In the genomic region with DNA sequence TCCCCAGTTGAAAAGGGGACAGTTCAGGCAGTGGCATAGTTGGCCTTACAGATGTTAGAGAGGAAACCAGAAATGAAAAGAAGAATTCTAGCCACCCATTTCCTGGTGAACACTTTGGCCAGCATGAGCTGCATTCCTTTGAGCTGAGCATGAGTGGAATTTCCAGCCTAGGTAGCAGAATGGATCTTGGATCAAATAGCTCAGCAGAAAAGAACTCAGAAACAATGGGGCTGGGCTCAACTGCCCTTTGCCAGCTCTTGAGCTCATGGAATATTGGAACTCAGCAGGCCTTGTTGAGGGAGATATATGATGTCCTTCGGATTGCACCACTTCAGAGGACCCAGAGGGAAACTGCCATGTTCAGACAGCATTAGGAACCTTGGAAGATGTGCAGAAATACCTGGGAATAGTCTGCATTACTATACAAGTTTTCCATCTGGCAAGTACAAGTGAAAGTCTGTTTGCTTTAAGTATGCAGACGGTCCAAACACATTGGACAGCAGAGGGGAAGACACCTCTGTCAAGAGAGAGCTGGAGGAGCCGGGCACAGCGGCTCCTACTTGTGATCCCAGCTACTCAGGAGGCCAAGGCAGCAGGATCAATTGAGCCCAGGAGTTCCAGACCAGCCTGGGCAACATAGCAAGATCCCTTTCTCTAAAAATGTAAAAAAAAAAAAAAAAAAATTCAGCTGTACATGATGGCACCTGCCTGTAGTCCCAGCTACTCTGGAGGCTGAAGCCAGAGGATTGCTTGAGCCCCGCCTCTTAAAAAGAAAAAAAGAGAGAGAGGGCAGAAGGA, we compare ENCODE assay signal across 8 cellular contexts. TPM values are rescaled to one million over a fixed set of nuclear protein-coding genes. Genes with fewer than 3 reads are reported as not detected.
DNase-seq lines count a peak whose midpoint lies in the region; ATAC-seq and TF ChIP-seq lines count a peak whose summit lies in the region.

No MANE protein-coding gene starts in this region.

- H3K36me3 ChIP-seq in CD8-positive, alpha-beta T cell (ENCODE audit: insufficient read depth, low read length): no peaks in the 10 kb centered on the region
- H3K36me3 ChIP-seq in OCI-LY7 (ENCODE audit: insufficient read depth, low read length) (peaks cover 11% of the 10 kb centered on the region), esophagus squamous epithelium (peaks cover 0 to 3% (median 0%) of the 10 kb centered on the region in 3 donors), osteoblast (ENCODE audit: insufficient read depth, low read length) (peaks cover 6% of the 10 kb centered on the region)

- peaks cover 10% of the 10 kb centered on the region for H4K20me1 ChIP-seq in OCI-LY7 (ENCODE audit: insufficient read depth, low read length)
- peaks cover 10% of the 10 kb centered on the region for H4K20me1 ChIP-seq in osteoblast (ENCODE audit: insufficient read depth, low read length)

- TF ChIP-seq CTCF in CD8-positive, alpha-beta T cell (IDR thresholded peaks at IDR 0.05): no peak
- TF ChIP-seq CTCF in OCI-LY7 (conservative IDR thresholded peaks at IDR 0.05; ENCODE audit: low read length) (no peak), esophagus squamous epithelium (IDR thresholded peaks at IDR 0.05) (no peak), osteoblast (IDR thresholded peaks at IDR 0.05; ENCODE audit: extremely low read depth, low read depth, low read length) (no peak)

- no peak overlapping the region for H3K27ac ChIP-seq in CD8-positive, alpha-beta T cell (ENCODE audit: low read depth, low read length)
- H3K27ac ChIP-seq in OCI-LY7 (ENCODE audit: low read depth, low read length, poor library complexity, severe bottlenecking) (no peak overlapping the region), esophagus squamous epithelium (peak overlapping the region; percentile 52 to 95 (median 77)), osteoblast (ENCODE audit: low read depth, low read length) (peak overlapping the region; percentile 64)

- H3K79me2 ChIP-seq in OCI-LY7 (ENCODE audit: insufficient read depth, low read depth, low read length) (peaks cover 12% of the 10 kb centered on the region), osteoblast (ENCODE audit: insufficient read depth, low read length) (peaks cover 11% of the 10 kb centered on the region)

- CTCF ChIA-PET in CD8-positive, alpha-beta T cell (lab: Charles Lee): interaction anchor here (0.9 kb wide), 1 partner anchor 82 kb away, joined by 3 read pairs; no protein-coding TSS in a partner anchor
- CTCF ChIA-PET in OCI-LY7 (lab: Charles Lee; ENCODE audit: unreplicated experiment): interaction anchor here (0.6 to 0.8 kb wide), 3 partner anchors 17 to 121 kb away, joined by 3 to 4 read pairs (median 3); no protein-coding TSS in a partner anchor

- no peak overlapping the region for H3K4me3 ChIP-seq in CD8-positive, alpha-beta T cell (ENCODE audit: low read depth, low read length)
- H3K4me3 ChIP-seq in OCI-LY7 (ENCODE audit: low read depth, low read length, poor library complexity, severe bottlenecking) (no peak overlapping the region), esophagus squamous epithelium (no peak overlapping the region), osteoblast (ENCODE audit: insufficient read depth, low read length) (no peak overlapping the region)

- no peaks in the 10 kb centered on the region for H3K9me3 Mint-ChIP-seq in CD8-positive, alpha-beta T cell

- peak overlapping the region; percentile 15; the same call in 1 of the 2 replicates for H3K4me2 ChIP-seq in OCI-LY7 (ENCODE audit: low read length)
- H3K4me2 ChIP-seq in osteoblast (ENCODE audit: insufficient read depth, low read length): peak overlapping the region; percentile 29

- H2AFZ ChIP-seq in OCI-LY7 (ENCODE audit: low read length) (no peak overlapping the region), osteoblast (ENCODE audit: low read length) (no peak overlapping the region)

- H3K27me3 ChIP-seq in CD8-positive, alpha-beta T cell (ENCODE audit: insufficient read depth, low read length): no peaks in the 10 kb centered on the region
- no peaks in the 10 kb centered on the region for H3K27me3 ChIP-seq in esophagus squamous epithelium
- no peaks in the 10 kb centered on the region for H3K27me3 ChIP-seq in osteoblast (ENCODE audit: insufficient read depth, low read length)

- H3K9me3 ChIP-seq in CD8-positive, alpha-beta T cell (ENCODE audit: low read length): no peaks in the 10 kb centered on the region
- no peaks in the 10 kb centered on the region for H3K9me3 ChIP-seq in OCI-LY7 (ENCODE audit: low read length)
- no peaks in the 10 kb centered on the region for H3K9me3 ChIP-seq in esophagus squamous epithelium
- H3K9me3 ChIP-seq in osteoblast (ENCODE audit: low read depth, low read length): no peaks in the 10 kb centered on the region

- H3K36me3 Mint-ChIP-seq in CD8-positive, alpha-beta T cell: peaks cover 10% of the 10 kb centered on the region

- no peaks in the 10 kb centered on the region for H3K27me3 Mint-ChIP-seq in CD8-positive, alpha-beta T cell (ENCODE audit: low read depth)

- no peak overlapping the region for H3K4me3 Mint-ChIP-seq in CD8-positive, alpha-beta T cell

- peaks cover 14% of the 10 kb centered on the region for H3K4me1 ChIP-seq in CD8-positive, alpha-beta T cell (ENCODE audit: insufficient read depth, low read length)
- H3K4me1 ChIP-seq in OCI-LY7 (ENCODE audit: insufficient read depth, low read length, poor library complexity, severe bottlenecking) (peaks cover 64% of the 10 kb centered on the region), esophagus squamous epithelium (peaks cover 6 to 61% (median 24%) of the 10 kb centered on the region in 3 donors), osteoblast (ENCODE audit: insufficient read depth, low read length) (peaks cover 48% of the 10 kb centered on the region)

- no peak for ATAC-seq in CD8-positive, alpha-beta T cell
- ATAC-seq in HG03565 (IDR thresholded peaks at IDR 0.05; ENCODE audit: unreplicated experiment) (no peak), GM21825 (IDR thresholded peaks at IDR 0.05; ENCODE audit: unreplicated experiment) (no peak), HG03439 (IDR thresholded peaks at IDR 0.05; ENCODE audit: unreplicated experiment) (no peak)

- intact Hi-C loops in CD8-positive, alpha-beta T cell (cut with DNase I, micrococcal nuclease): loop anchor here (5.0 kb wide), 5 partner anchors 63 to 1153 kb away; partner anchors contain the start of genes DNAJC13 (in 1 of the 2), SRPRB (in 1 of the 2) and UBA5 (in 1 of the 2)
- intact Hi-C loops in OCI-LY7 (cut with micrococcal nuclease; ENCODE audit: unreplicated experiment): loop anchor here (10.0 kb wide), 1 partner anchor 234 kb away; the partner anchor contains the start of gene SRPRB
- intact Hi-C loops in esophagus squamous epithelium (cut with DNase I): loop anchor here (10.0 kb wide), 1 partner anchor 116 kb away; no protein-coding TSS in a partner anchor

- no peaks in the 10 kb centered on the region for H3K9me2 ChIP-seq in OCI-LY7 (ENCODE audit: insufficient read depth, low read length)

- H3K27ac Mint-ChIP-seq in CD8-positive, alpha-beta T cell: peak overlapping the region; percentile 79

- WGBS in esophagus squamous epithelium, 2 donors: 66 to 88% methylated on average over 4 to 5 of the region's 5 CpGs

- no TSS peak for BruUV-seq in OCI-LY7 (replicated peaks; lab: Mats Ljungman, UMichigan)

- TF ChIP-seq POLR2A in esophagus squamous epithelium (IDR thresholded peaks at IDR 0.05): no peak

- peaks cover 32% of the 10 kb centered on the region for H3K4me1 Mint-ChIP-seq in CD8-positive, alpha-beta T cell (ENCODE audit: low read depth)

- POLR2A ChIA-PET in CD8-positive, alpha-beta T cell (lab: Charles Lee): interaction anchor here (1.3 kb wide), 1 partner anchor 79 kb away, joined by 4 read pairs; no protein-coding TSS in a partner anchor
- POLR2A ChIA-PET in OCI-LY7 (lab: Charles Lee): interaction anchor here (0.6 to 6.6 kb wide), 8 partner anchors 9 to 105 kb away, joined by 3 to 79 read pairs (median 4); no protein-coding TSS in a partner anchor

- no peak for DNase-seq in CD8-positive, alpha-beta T cell
- DNase-seq in OCI-LY7 (ENCODE audit: low spot score): peak; percentile 18
- no peak for DNase-seq in esophagus squamous epithelium (lab: John Stamatoyannopoulos, UW)
- DNase-seq in osteoblast (ENCODE audit: insufficient read length, low spot score, missing footprints): no peak
- no peak for DNase-seq in NCI-H446 (lab: John Stamatoyannopoulos, UW)

RNA-seq across cellular contexts. Expression of gene CDV3, which starts 3.1 kb away (rescaled TPM):
- total RNA-seq in CD8-positive, alpha-beta T cell: 100 to 1,000 TPM; 296 to 307 TPM
- 171 and 210 TPM in 2 replicates for total RNA-seq in OCI-LY7 (2014; rRNA removed; shearing (Covaris generic))
- total RNA-seq in OCI-LY7 (2022) (268 and 296 TPM in 2 replicates), esophagus squamous epithelium (100 to 1,000 TPM in 3 of 4 donors, 10 to 100 TPM in 1; 94.5 to 120 (median 119) TPM), osteoblast (154 and 166 TPM in 2 replicates)

Comparison
In these comparisons a context has a peak if more than half of its experiments do, and no peak if none do; other contexts are left out.
1. H3K27ac ChIP-seq: peak in esophagus squamous epithelium (4 of 4) and osteoblast (single experiment); none in CD8-positive, alpha-beta T cell (single experiment) and OCI-LY7 (single experiment).